ENCODE assay signal across 16 cellular contexts in the genomic region with DNA sequence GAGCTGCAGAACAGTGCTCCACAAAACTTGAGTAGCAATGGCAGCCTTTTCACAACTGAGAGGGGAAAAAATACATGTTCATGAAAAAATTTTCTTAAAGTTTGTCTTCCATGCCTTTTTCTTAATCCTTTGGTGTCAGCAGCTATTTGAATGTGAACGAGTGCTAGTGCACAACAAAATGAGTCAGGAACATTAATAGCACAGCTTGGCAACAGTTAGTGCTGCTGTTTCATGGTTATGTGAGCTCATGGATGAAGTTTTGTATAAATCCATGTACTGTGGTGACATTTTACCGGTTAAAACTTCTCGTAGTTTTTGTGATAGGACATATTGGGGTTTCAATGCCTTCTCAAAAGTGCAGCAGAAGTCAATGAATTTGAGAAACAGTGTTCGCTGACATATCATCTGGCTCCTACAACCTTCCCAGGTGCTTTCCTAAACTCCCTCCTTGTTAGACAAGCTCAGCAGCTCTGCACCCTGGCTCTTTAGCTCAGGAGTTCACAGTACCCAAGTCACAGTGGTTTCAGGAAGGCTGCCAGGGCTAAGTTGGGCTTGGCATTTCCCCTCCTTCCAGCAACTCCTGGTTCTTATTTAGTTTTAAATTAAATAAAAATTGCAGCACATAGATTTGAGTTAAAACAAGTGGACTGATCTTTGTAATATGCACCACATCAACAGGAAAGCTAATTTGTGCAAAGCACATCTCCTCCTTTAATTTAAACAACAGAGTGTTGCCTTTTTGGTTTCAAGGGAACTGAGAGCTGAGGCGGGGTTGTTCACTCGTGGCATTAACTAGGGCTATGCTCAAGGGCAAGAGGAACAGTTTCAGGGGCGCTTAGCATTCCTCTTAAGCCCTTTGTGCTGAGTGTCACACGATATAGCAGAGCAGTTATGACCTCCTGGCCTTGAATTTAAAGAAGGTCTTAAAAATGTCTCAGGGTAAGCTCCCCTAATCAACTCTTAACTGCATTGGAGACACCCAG.
DNase-seq lines count a peak whose midpoint lies in the region; ATAC-seq and TF ChIP-seq lines count a peak whose summit lies in the region.
"Had no signal": no experiment of that assay in that cellular context is flagged by ENCODE, and none has a peak within 500 bp of the region (broad histone marks: within the 10 kb centered on the region; RNA-seq: fewer than 3 reads in every experiment).

No MANE protein-coding gene starts in this region.

- peaks cover 28% of the 10 kb centered on the region; the same call in 1 of the 2 replicates for H3K4me1 ChIP-seq in DND-41 (ENCODE audit: insufficient read depth, low read length)
- peaks cover 19% of the 10 kb centered on the region for H3K4me1 ChIP-seq in osteoblast (ENCODE audit: insufficient read depth, low read length)
- no peaks in the 10 kb centered on the region for H3K4me1 ChIP-seq in mammary epithelial cell (ENCODE audit: insufficient read depth, low read length)
- H3K4me1 ChIP-seq: adrenal gland, upper lobe of left lung had no signal

- TF ChIP-seq CTCF in DND-41 (IDR thresholded peaks at IDR 0.05; ENCODE audit: borderline replicate concordance, extremely low read depth, low read length, poor library complexity, severe bottlenecking) (no peak), epithelial cell of esophagus (IDR thresholded peaks at IDR 0.05; ENCODE audit: insufficient read depth, low read depth, low read length, missing control alignments) (no peak), osteoblast (IDR thresholded peaks at IDR 0.05; ENCODE audit: extremely low read depth, low read depth, low read length) (no peak), mammary epithelial cell (conservative IDR thresholded peaks at IDR 0.05 in 1 of 2, IDR thresholded peaks at IDR 0.05 in 1 of 2; ENCODE audit: extremely low read depth in 1 of 2, insufficient read depth in 1 of 2, low read depth in 1 of 2, low read length in 2 of 2) (no peak)

- in situ Hi-C loops in mammary epithelial cell (cut with MboI; ENCODE audit: low sequenced_read_pairs in 2 of 2), result no loop called here

- H2AFZ ChIP-seq in DND-41 (ENCODE audit: low read depth, low read length), result 0 out of 2 replicates have a peak overlapping the region, but pooled peaks have one; percentile 19
- H2AFZ ChIP-seq in osteoblast (ENCODE audit: low read length), result no peak overlapping the region
- H2AFZ ChIP-seq in mammary epithelial cell (ENCODE audit: low read depth, low read length), result no peak overlapping the region

- no peak for ATAC-seq in DND-41 (ENCODE audit: insufficient read depth, low read depth)
- ATAC-seq: activated CD8-positive, alpha-beta T cell treated with anti-CD3 and anti-CD28 coated beads for 36 hours; naive thymus-derived CD4-positive, alpha-beta T cell had no signal

- no TSS peak for BruUV-seq in mammary epithelial cell (replicated peaks; lab: Mats Ljungman, UMichigan)

- dilution Hi-C loops in mammary epithelial cell (cut with HindIII; ENCODE audit: low sequenced_read_pairs), result no loop called here

- WGBS in mammary epithelial cell (ENCODE audit: low coverage, missing lambda C conversion rate), result 63% methylated on average over 8 of the region's 8 CpGs

- no peaks in the 10 kb centered on the region for H3K36me3 ChIP-seq in DND-41 (ENCODE audit: insufficient read depth, low read length)
- no peaks in the 10 kb centered on the region for H3K36me3 ChIP-seq in osteoblast (ENCODE audit: insufficient read depth, low read length)
- H3K36me3 ChIP-seq in mammary epithelial cell (ENCODE audit: insufficient read depth, low read length), result no peaks in the 10 kb centered on the region
- H3K36me3 ChIP-seq: adrenal gland, upper lobe of left lung had no signal

- intact Hi-C loops in mammary epithelial cell (cut with micrococcal nuclease), result no loop called here

- H3K9ac ChIP-seq in DND-41 (ENCODE audit: low read depth, low read length) (no peak overlapping the region), mammary epithelial cell (ENCODE audit: insufficient read depth, low read length) (no peak overlapping the region)

- H3K4me2 ChIP-seq in DND-41 (ENCODE audit: insufficient read depth, low read length) (no peak overlapping the region), osteoblast (ENCODE audit: insufficient read depth, low read length) (peak overlapping the region; percentile 20), mammary epithelial cell (ENCODE audit: insufficient read depth, low read depth, low read length) (no peak overlapping the region)

- peak overlapping the region; percentile 30; the same call in 1 of the 2 replicates for H3K27ac ChIP-seq in DND-41 (ENCODE audit: low read length)
- no peak overlapping the region for H3K27ac ChIP-seq in osteoblast (ENCODE audit: low read depth, low read length)
- no peak overlapping the region for H3K27ac ChIP-seq in mammary epithelial cell (ENCODE audit: insufficient read depth, low read depth, low read length)
- H3K27ac ChIP-seq: adrenal gland, coronary artery, upper lobe of left lung had no signal

- H3K79me2 ChIP-seq in DND-41 (ENCODE audit: insufficient read depth, low read length) (no peaks in the 10 kb centered on the region), osteoblast (ENCODE audit: insufficient read depth, low read length) (no peaks in the 10 kb centered on the region), mammary epithelial cell (ENCODE audit: insufficient read depth, low read length) (no peaks in the 10 kb centered on the region)

- DNase-seq in DND-41, result no peak
- peak; percentile 67 for DNase-seq in LHCN-M2 (ENCODE audit: low read depth)
- peak; percentile 21 for DNase-seq in epithelial cell of esophagus (ENCODE audit: low read depth)
- DNase-seq in osteoblast (ENCODE audit: insufficient read length, low spot score, missing footprints), result peak; percentile 57
- no peak for DNase-seq in T-helper 2 cell
- no peak for DNase-seq in stimulated activated CD4-positive, alpha-beta T cell treated with anti-CD3 and anti-CD28 coated beads, Interleukin-4, amount 100 ng/mL, for 4 hours
- no peak for DNase-seq in mammary epithelial cell
- no peak for DNase-seq in mucosa of gallbladder (ENCODE audit: low spot score)
- DNase-seq: activated CD8-positive, alpha-beta T cell treated with anti-CD3 and anti-CD28 coated beads for 36 hours; adrenal gland; H9; naive thymus-derived CD4-positive, alpha-beta T cell; NCI-H1092 treated with DMSO at 0.1 percent for 48 hours; stimulated activated CD4-positive, alpha-beta T cell treated with anti-CD3 and anti-CD28 coated beads, Interleukin-2, amount 100 ng/mL, for 24 hours had no signal

- CTCF ChIA-PET in mammary epithelial cell (lab: Charles Lee; ENCODE audit: low non-redundant PET), result no interaction called here

- no peaks in the 10 kb centered on the region for H3K27me3 ChIP-seq in DND-41 (ENCODE audit: insufficient read depth, low read length, poor library complexity)
- no peaks in the 10 kb centered on the region for H3K27me3 ChIP-seq in osteoblast (ENCODE audit: insufficient read depth, low read length)
- no peaks in the 10 kb centered on the region for H3K27me3 ChIP-seq in mammary epithelial cell (ENCODE audit: insufficient read depth, low read length)
- H3K27me3 ChIP-seq: adrenal gland, upper lobe of left lung had no signal

- H3K9me3 ChIP-seq in DND-41 (ENCODE audit: insufficient read depth, low read length, severe bottlenecking) (no peaks in the 10 kb centered on the region), osteoblast (ENCODE audit: low read depth, low read length) (no peaks in the 10 kb centered on the region), mammary epithelial cell (replicated peaks; ENCODE audit: insufficient read depth, low read length) (no peaks in the 10 kb centered on the region)
- H3K9me3 ChIP-seq: adrenal gland, upper lobe of left lung had no signal

- H3K4me3 ChIP-seq in DND-41 (ENCODE audit: low read depth in 1 of 2, low read length in 2 of 2), result no peak overlapping the region
- no peak overlapping the region for H3K4me3 ChIP-seq in epithelial cell of esophagus (ENCODE audit: low read length)
- no peak overlapping the region for H3K4me3 ChIP-seq in osteoblast (ENCODE audit: insufficient read depth, low read length)
- no peak overlapping the region for H3K4me3 ChIP-seq in mammary epithelial cell (replicated peaks in 1 of 3; ENCODE audit: insufficient read depth in 1 of 3, low read depth in 2 of 3, low read length in 3 of 3)
- H3K4me3 ChIP-seq: adrenal gland, coronary artery, upper lobe of left lung had no signal

- H4K20me1 ChIP-seq in DND-41 (ENCODE audit: insufficient read depth, low read length) (no peaks in the 10 kb centered on the region), osteoblast (ENCODE audit: insufficient read depth, low read length) (no peaks in the 10 kb centered on the region), mammary epithelial cell (ENCODE audit: insufficient read depth, low read length) (no peaks in the 10 kb centered on the region)

Comparison
In these comparisons a context has a peak if more than half of its experiments do, and no peak if none do; other contexts are left out.
1. DNase-seq: peak in LHCN-M2 (single experiment), epithelial cell of esophagus (single experiment) and osteoblast (single experiment); none in DND-41 (single experiment), T-helper 2 cell (0 of 5), stimulated activated CD4-positive, alpha-beta T cell treated with anti-CD3 and anti-CD28 coated beads, Interleukin-4, amount 100 ng/mL, for 4 hours (0 of 2), mammary epithelial cell (single experiment) and mucosa of gallbladder (single experiment).